ENCODE assay signal across 24 cellular contexts in the genomic region with DNA sequence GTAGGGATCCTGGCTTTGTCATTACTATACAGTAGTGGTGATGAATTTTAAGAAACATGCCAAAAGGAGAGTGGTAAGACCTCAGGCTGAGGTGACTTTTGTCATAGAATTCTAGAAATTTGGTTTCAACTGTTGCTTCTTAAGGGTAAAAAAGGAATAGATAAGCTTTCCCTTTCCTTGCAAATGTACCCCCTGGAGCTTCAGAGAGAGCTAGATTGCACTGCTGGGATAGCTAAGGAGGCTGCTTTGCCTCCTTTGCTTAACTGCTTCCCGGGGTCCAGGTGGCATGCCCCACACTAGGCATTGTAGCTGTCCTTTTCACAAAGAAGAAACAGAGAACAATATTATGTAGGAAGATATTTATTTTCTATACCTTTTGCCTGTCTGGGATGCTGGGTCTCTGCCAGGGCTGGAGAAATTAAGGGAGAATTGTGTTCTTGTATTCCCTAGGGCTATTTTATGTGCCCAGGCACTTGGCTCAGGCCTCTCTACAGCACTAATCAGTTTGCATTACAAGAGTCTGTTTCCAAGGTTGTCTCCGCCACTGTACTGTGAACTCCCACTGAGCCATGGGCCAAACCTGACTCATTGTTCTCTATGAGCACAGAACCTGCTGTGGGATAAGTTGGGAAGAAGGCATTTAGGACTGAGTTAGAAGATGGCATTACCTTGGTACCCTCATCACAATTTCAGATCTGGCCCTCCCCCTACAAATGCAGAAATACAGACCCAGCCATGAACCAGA.
DNase-seq lines count a peak whose midpoint lies in the region; ATAC-seq and TF ChIP-seq lines count a peak whose summit lies in the region.
"Had no signal": no experiment of that assay in that cellular context is flagged by ENCODE, and none has a peak within 500 bp of the region (broad histone marks: within the 10 kb centered on the region; RNA-seq: fewer than 3 reads in every experiment).

No MANE protein-coding gene starts in this region.

- H3K4me3 Mint-ChIP-seq in endothelial cell (ENCODE audit: unreplicated experiment): no peak overlapping the region
- H3K4me3 Mint-ChIP-seq in activated T-cell treated with anti-CD3 and anti-CD28 coated beads, Interleukin-2, amount 50 U/mL, for 72 hours: no peak overlapping the region
- H3K4me3 Mint-ChIP-seq: CD4-positive, alpha-beta memory T cell; natural killer cell treated with Interleukin-12 subunit alpha and Interleukin-12 subunit beta and Interleukin-15 and Interleukin-18, amount 100 ng/mL, for 72 hours had no signal

- DNase-seq in DMS79 (lab: John Stamatoyannopoulos, UW) (peak; percentile 22), NCI-H2081 (lab: John Stamatoyannopoulos, UW) (peak; percentile 57 to 84), iPS-NIHi7 (ENCODE audit: extremely low spot score) (peak; percentile 45), endothelial cell (ENCODE audit: low spot score) (no peak), spleen (no peak)
- no peak for DNase-seq in activated T-cell treated with anti-CD3 and anti-CD28 coated beads, Interleukin-2, amount 50 U/mL, for 72 hours
- DNase-seq: activated CD4-positive, alpha-beta T cell treated with anti-CD3 and anti-CD28 coated beads for 48 hours; activated CD8-positive, alpha-beta memory T cell treated with anti-CD3 and anti-CD28 coated beads, Interleukin-2, amount 50 U/mL, for 48 hours; activated gamma-delta T cell treated with Interleukin-2 at 50 U/mL for 16 hours; CD4-positive, alpha-beta memory T cell; cerebellar nuclear complex; DMS153; effector CD4-positive, alpha-beta T cell; MM.1S; NCI-H1694 treated with DMSO at 0.1 percent for 48 hours; NCI-H524 treated with DMSO at 0.1 percent for 48 hours; SHP77 treated with DMSO at 0.1 percent for 48 hours; stimulated activated naive CD8-positive, alpha-beta T cell treated with anti-CD3 and anti-CD28 coated beads, Interleukin-15, Interleukin-2, amounts not matched to agents 100 U/mL and 50 U/mL, for 24 hours; tibial artery had no signal

- H3K36me3 Mint-ChIP-seq in endothelial cell (ENCODE audit: low read depth, unreplicated experiment): no peaks in the 10 kb centered on the region
- H3K36me3 Mint-ChIP-seq in activated T-cell treated with anti-CD3 and anti-CD28 coated beads, Interleukin-2, amount 50 U/mL, for 72 hours (ENCODE audit: insufficient read depth in 2 of 2): no peaks in the 10 kb centered on the region
- H3K36me3 Mint-ChIP-seq: CD4-positive, alpha-beta memory T cell; natural killer cell treated with Interleukin-12 subunit alpha and Interleukin-12 subunit beta and Interleukin-15 and Interleukin-18, amount 100 ng/mL, for 72 hours had no signal

- ATAC-seq in activated T-cell treated with anti-CD3 and anti-CD28 coated beads, Interleukin-2, amount 50 U/mL, for 72 hours (replicated peaks in 1 of 2): no peak
- no peak for ATAC-seq in GM19463 (IDR thresholded peaks at IDR 0.05; ENCODE audit: unreplicated experiment)
- ATAC-seq: esophagus mucosa; natural killer cell treated with Interleukin-12 subunit alpha and Interleukin-12 subunit beta and Interleukin-15 and Interleukin-18, amount 100 ng/mL, for 72 hours; stimulated activated naive CD8-positive, alpha-beta T cell treated with anti-CD3 and anti-CD28 coated beads, Interleukin-15, Interleukin-2, amounts not matched to agents 100 U/mL and 50 U/mL, for 24 hours had no signal

- intact Hi-C loops in spleen (cut with DNase I; ENCODE audit: low total_unique reads): no loop called here

- no peak overlapping the region for H3K4me3 ChIP-seq in spleen
- H3K4me3 ChIP-seq: skin epidermis, tibial artery had no signal

- H3K4me1 ChIP-seq in spleen: peaks cover 0 to 8% (median 0%) of the 10 kb centered on the region in 6 donors

- peaks cover 6% of the 10 kb centered on the region for H3K27me3 Mint-ChIP-seq in endothelial cell (ENCODE audit: unreplicated experiment)
- peaks cover 21% of the 10 kb centered on the region for H3K27me3 Mint-ChIP-seq in activated T-cell treated with anti-CD3 and anti-CD28 coated beads, Interleukin-2, amount 50 U/mL, for 72 hours (ENCODE audit: low read depth)

- no peaks in the 10 kb centered on the region for H3K9me3 ChIP-seq in spleen
- H3K9me3 ChIP-seq: tibial artery had no signal

- H3K27me3 ChIP-seq in spleen (replicated peaks in 1 of 7): no peaks in the 10 kb centered on the region
- H3K27me3 ChIP-seq: tibial artery had no signal

- H3K27ac ChIP-seq in angular gyrus (ENCODE audit: low read depth, low read length): peak overlapping the region; percentile 23
- no peak overlapping the region for H3K27ac ChIP-seq in spleen
- H3K27ac ChIP-seq: skin epidermis, tibial artery had no signal

- TF ChIP-seq POLR2A in spleen (IDR thresholded peaks at IDR 0.05): no peak

- H3K27ac Mint-ChIP-seq in endothelial cell (ENCODE audit: unreplicated experiment): no peak overlapping the region
- no peak overlapping the region for H3K27ac Mint-ChIP-seq in activated T-cell treated with anti-CD3 and anti-CD28 coated beads, Interleukin-2, amount 50 U/mL, for 72 hours
- H3K27ac Mint-ChIP-seq: CD4-positive, alpha-beta memory T cell; natural killer cell treated with Interleukin-12 subunit alpha and Interleukin-12 subunit beta and Interleukin-15 and Interleukin-18, amount 100 ng/mL, for 72 hours had no signal

- H3K9me3 Mint-ChIP-seq in endothelial cell (ENCODE audit: unreplicated experiment): no peaks in the 10 kb centered on the region
- no peaks in the 10 kb centered on the region for H3K9me3 Mint-ChIP-seq in activated T-cell treated with anti-CD3 and anti-CD28 coated beads, Interleukin-2, amount 50 U/mL, for 72 hours
- H3K9me3 Mint-ChIP-seq: natural killer cell treated with Interleukin-12 subunit alpha and Interleukin-12 subunit beta and Interleukin-15 and Interleukin-18, amount 100 ng/mL, for 72 hours had no signal

- 76 to 93% (median 80%) methylated on average over 2 of the region's 2 CpGs for WGBS in spleen, 5 donors

- no peaks in the 10 kb centered on the region for H3K36me3 ChIP-seq in spleen
- H3K36me3 ChIP-seq: tibial artery had no signal

- TF ChIP-seq CTCF in endothelial cell (IDR thresholded peaks at IDR 0.05; ENCODE audit: unreplicated experiment): no peak
- TF ChIP-seq CTCF in spleen (IDR thresholded peaks at IDR 0.05 in 8 of 11, conservative IDR thresholded peaks at IDR 0.05 in 3 of 11): no peak

- peaks cover 19% of the 10 kb centered on the region for H3K4me1 Mint-ChIP-seq in endothelial cell (ENCODE audit: unreplicated experiment)
- H3K4me1 Mint-ChIP-seq in activated T-cell treated with anti-CD3 and anti-CD28 coated beads, Interleukin-2, amount 50 U/mL, for 72 hours (ENCODE audit: low read depth): peaks cover 19% of the 10 kb centered on the region
- H3K4me1 Mint-ChIP-seq: CD4-positive, alpha-beta memory T cell had no signal

Comparison
In these comparisons a context has a peak if more than half of its experiments do, and no peak if none do; other contexts are left out.
1. DNase-seq: peak in DMS79 (single experiment), NCI-H2081 (2 of 2) and iPS-NIHi7 (single experiment); none in endothelial cell (single experiment), activated T-cell treated with anti-CD3 and anti-CD28 coated beads, Interleukin-2, amount 50 U/mL, for 72 hours (0 of 2) and spleen (single experiment).